Comparison of ENCODE assay signal across 6 cellular contexts in genomic region chr3:130095858-130096257, GRCh38. TPM values are rescaled to one million over a fixed set of nuclear protein-coding genes. Genes with fewer than 3 reads are reported as not detected.
"Had no signal": no experiment of that assay in that cellular context is flagged by ENCODE, and none has a peak within 500 bp of the region (broad histone marks: within the 10 kb centered on the region; RNA-seq: fewer than 3 reads in every experiment).

No MANE protein-coding gene starts in this region.

RNA-seq across cellular contexts. Expression of gene ALG1L2, which starts 14.2 kb away (rescaled TPM):
- total RNA-seq: dermis blood vessel endothelial cell, esophagus mucosa, foreskin keratinocyte, lung microvascular endothelial cell, omental fat pad, vagina had no signal
- polyA plus RNA-seq: foreskin keratinocyte had no signal
